8 cellular contexts compared by ENCODE assay signal in genomic region chr3:11271986-11272904, GRCh38.
DNase-seq lines count a peak whose midpoint lies in the region; ATAC-seq and TF ChIP-seq lines count a peak whose summit lies in the region.

Gene ATG7 (plus strand): TSS chr3:11272397. CDS start chr3:11298696, 26,299 bp downstream.

- TF ChIP-seq CTCF in AG10803 (conservative IDR thresholded peaks at IDR 0.05; ENCODE audit: low read length), result no peak

- ATAC-seq in GM19035 (IDR thresholded peaks at IDR 0.05; ENCODE audit: unreplicated experiment) (peak; percentile 98), HG03354 (IDR thresholded peaks at IDR 0.05; ENCODE audit: poor library complexity, severe bottlenecking, unreplicated experiment) (peak; percentile 98)
- ATAC-seq in activated CD4-positive, CD25-positive, alpha-beta regulatory T cell treated with anti-CD3 and anti-CD28 coated beads, Interleukin-2, amount 50 U/mL, for 24 hours, result peak; percentile 93 to 94

- peak within 1 kb of the TSS; percentile 98 for H3K4me3 ChIP-seq in AG10803 (ENCODE audit: low read length)

- DNase-seq in AG10803 (ENCODE audit: low read depth), result peak; percentile 95
- peak; percentile 69 for DNase-seq in NCI-H446 treated with DMSO at 0.1 percent for 48 hours (lab: John Stamatoyannopoulos, UW)
- peak; percentile 95 for DNase-seq in cerebellar cortex (ENCODE audit: low spot score)
- DNase-seq in islet precursor cell, result peak; percentile 99
- peak; percentile 91 to 95 (median 94) for DNase-seq in stimulated activated CD4-positive, alpha-beta T cell treated with anti-CD3 and anti-CD28 coated beads, Interleukin-12 subunit alpha, Interleukin-12 subunit beta, amount 100 ng/mL, for 48 hours (ENCODE audit: low read depth in 2 of 3, low spot score in 1 of 3)

Comparison
In these comparisons a context has a peak if more than half of its experiments do, and no peak if none do; other contexts are left out.
1. Peak in every context shown above with its lines: DNase-seq, ATAC-seq and H3K4me3 ChIP-seq.